22 cellular contexts compared by ENCODE assay signal in genomic region chr12:132540436-132540835, GRCh38. TPM values are rescaled to one million over a fixed set of nuclear protein-coding genes. Genes with fewer than 3 reads are reported as not detected.
DNase-seq lines count a peak whose midpoint lies in the region; ATAC-seq and TF ChIP-seq lines count a peak whose summit lies in the region.
"Had no signal": no experiment of that assay in that cellular context is flagged by ENCODE, and none has a peak within 500 bp of the region (broad histone marks: within the 10 kb centered on the region; RNA-seq: fewer than 3 reads in every experiment).

No MANE protein-coding gene starts in this region.

- H3K36me3 ChIP-seq in HEK293 (ENCODE audit: control insufficient read depth in 2 of 2, insufficient read depth in 1 of 2, low read length in 2 of 2): peaks cover 0 to 4% of the 10 kb centered on the region in 2 experiments; a peak in 1 of 3 replicates
- peaks cover 0 to 5% of the 10 kb centered on the region in 2 donors for H3K36me3 ChIP-seq in neuronal stem cell (replicated peaks in 1 of 2; ENCODE audit: control insufficient read depth in 2 of 2, insufficient read depth in 2 of 2, low read length in 2 of 2)
- H3K36me3 ChIP-seq: BE2C had no signal

- no peak overlapping the region for H2AK5ac ChIP-seq in neuronal stem cell (ENCODE audit: low read depth, low read length)

- H4K8ac ChIP-seq in neuronal stem cell (ENCODE audit: low read depth, low read length): no peak overlapping the region

- H3K14ac ChIP-seq in neuronal stem cell (ENCODE audit: low read length): peak overlapping the region; percentile 79

- no peak overlapping the region for H4K91ac ChIP-seq in neuronal stem cell (ENCODE audit: low read depth, low read length, poor library complexity)

- H3K4me2 ChIP-seq in neuronal stem cell (ENCODE audit: insufficient read depth, low read length, poor library complexity, severe bottlenecking): no peak overlapping the region
- H3K4me2 ChIP-seq: BLaER1 had no signal

- H2AFZ ChIP-seq in neuronal stem cell (ENCODE audit: low read length): no peak overlapping the region

- CTCF ChIA-PET in HEK293 (lab: Yijun Ruan, JAX): no interaction called here

- POLR2A ChIA-PET in HEK293 (lab: Yijun Ruan, JAX): no interaction called here

- peak overlapping the region; percentile 80 for H3K18ac ChIP-seq in neuronal stem cell (ENCODE audit: low read length)

- H3K23ac ChIP-seq in neuronal stem cell (ENCODE audit: low read depth, low read length, poor library complexity): peak overlapping the region; percentile 58

- TF ChIP-seq CTCF in HEK293 (tag by site-specific recombination; IDR thresholded peaks at IDR 0.05): no peak

- H3K4me1 ChIP-seq in HEK293 (ENCODE audit: control insufficient read depth, insufficient read depth, low read length) (no peaks in the 10 kb centered on the region), neuronal stem cell (ENCODE audit: control insufficient read depth in 2 of 2, insufficient read depth in 1 of 2, low read depth in 1 of 2, low read length in 2 of 2) (peaks cover under 1 to 12% of the 10 kb centered on the region in 2 donors)
- H3K4me1 ChIP-seq: BE2C had no signal

- peaks cover 0 to 10% (median 0%) of the 10 kb centered on the region in 3 experiments for H3K27me3 ChIP-seq in neuronal stem cell (ENCODE audit: control insufficient read depth in 3 of 3, insufficient read depth in 3 of 3, low read depth in 1 of 3, low read length in 3 of 3)
- H3K27me3 ChIP-seq: BE2C, BLaER1 had no signal

- no CpG with 5 or more reads among the region's 9 CpGs for WGBS in neuronal stem cell (ENCODE audit: extremely low coverage in 2 of 2, insufficient read length in 2 of 2, insufficient replicate concordance in 1 of 2), 2 donors

- no peak overlapping the region for H2BK120ac ChIP-seq in neuronal stem cell (ENCODE audit: low read depth, low read length)

- H2BK12ac ChIP-seq in neuronal stem cell (ENCODE audit: low read length): no peak overlapping the region

- H3K27ac ChIP-seq in HEK293 (ENCODE audit: extremely low read depth, low read depth, low read length) (no peak overlapping the region), neuronal stem cell (replicated peaks; ENCODE audit: low read length) (no peak overlapping the region)
- H3K27ac ChIP-seq: BLaER1 had no signal

- no peak overlapping the region for H3K4ac ChIP-seq in neuronal stem cell (ENCODE audit: low read length)

- no peak for ATAC-seq in GM18517 (IDR thresholded peaks at IDR 0.05; ENCODE audit: unreplicated experiment)
- ATAC-seq in SK-N-SH treated with all-trans-retinoic acid at 6 μM for 48 hours: no peak
- ATAC-seq in GM21619 (IDR thresholded peaks at IDR 0.05; ENCODE audit: unreplicated experiment): no peak
- ATAC-seq: GM12878 had no signal

- no peak for DNase-seq in neuronal stem cell (ENCODE audit: low spot score)
- DNase-seq: 8988T; ACHN; BE2C; C1 segment of cervical spinal cord; CD4-positive, alpha-beta memory T cell; CD4-positive, CD25-positive, alpha-beta regulatory T cell; CD8-positive, alpha-beta memory T cell; COR-L47; DMS 273 treated with DMSO at 0.1 percent for 48 hours; DMS153; DMS53; DMS79; DND-41; EL; GDM1 had no signal

- H3K4me3 ChIP-seq in HEK293 (ENCODE audit: low read depth, low read length) (no peak overlapping the region), neuronal stem cell (ENCODE audit: low read length in 2 of 2) (no peak overlapping the region)
- H3K4me3 ChIP-seq: BLaER1, GM12878 had no signal

- no peak overlapping the region for H2BK5ac ChIP-seq in neuronal stem cell (ENCODE audit: low read length)

- no peak overlapping the region for H3K9ac ChIP-seq in neuronal stem cell (ENCODE audit: low read depth, low read length, poor library complexity)
- H3K9ac ChIP-seq: BLaER1 had no signal

- no peaks in the 10 kb centered on the region for H3K9me3 ChIP-seq in HEK293 (ENCODE audit: control insufficient read depth, insufficient read depth, low read depth, low read length)
- peaks cover 0 to 18% of the 10 kb centered on the region in 2 donors for H3K9me3 ChIP-seq in neuronal stem cell (replicated peaks in 1 of 2; ENCODE audit: control insufficient read depth in 2 of 2, insufficient read depth in 1 of 2, low read depth in 1 of 2, low read length in 2 of 2)
- H3K9me3 ChIP-seq: BE2C, BLaER1 had no signal

- H2BK15ac ChIP-seq in neuronal stem cell (ENCODE audit: low read length): no peak overlapping the region

- no peaks in the 10 kb centered on the region for H3K79me1 ChIP-seq in neuronal stem cell (ENCODE audit: low read depth, low read length)

TF ChIP-seq in HEK293, 187 proteins besides CTCF, POLR2A, EP300 and RAD21:
- peak; percentile 80 for TF ChIP-seq ZFHX2 (tag by site-specific recombination; conservative IDR thresholded peaks at IDR 0.05)
- TF ChIP-seq ZNF76 (tag by site-specific recombination; IDR thresholded peaks at IDR 0.05; ENCODE audit: borderline replicate concordance, low read depth): no peak
- TF ChIP-seq EGR2 (tag by site-specific recombination; IDR thresholded peaks at IDR 0.05; ENCODE audit: low read depth): peak; percentile 71
- no peak for TF ChIP-seq SALL2 (tag by site-specific recombination; IDR thresholded peaks at IDR 0.05; ENCODE audit: borderline replicate concordance)
- TF ChIP-seq ZNF639 (tag by site-specific recombination; IDR thresholded peaks at IDR 0.05): no peak
- TF ChIP-seq KLF9 (tag by site-specific recombination; IDR thresholded peaks at IDR 0.05; ENCODE audit: low read depth): peak; percentile 76
- TF ChIP-seq ZNF707 (tag by site-specific recombination; IDR thresholded peaks at IDR 0.05): no peak

TF ChIP-seq in SK-N-SH treated with all-trans-retinoic acid at 6 μM for 48 hours, 23 proteins besides CTCF, POLR2A, EP300 and RAD21:
- no peak for TF ChIP-seq ZNF565 (CRISPR knock-in tag; conservative IDR thresholded peaks at IDR 0.05; ENCODE audit: low read depth)

RNA-seq across cellular contexts. Expression of gene FBRSL1, which starts 50.5 kb away (rescaled TPM):
- polyA plus RNA-seq in neuronal stem cell (2013, experiment 1 of 2): 61.7 TPM
- 70.1 TPM for polyA plus RNA-seq in neuronal stem cell (2013, experiment 2 of 2)
